Comparison of ENCODE assay signal across 1 cellular context in genomic region chr14:64363265-64363840, GRCh38.
A peak's percentile ranks its signal among the peaks of the same experiment; 100 is the strongest.
TF ChIP-seq lines count a peak whose summit lies in the region.

No MANE protein-coding gene starts in this region.

TF ChIP-seq in K562, 482 proteins besides CTCF, POLR2A, EP300 and RAD21 (continued from another document and continues in another):
- TF ChIP-seq ZNF398 (CRISPR knock-in tag; IDR thresholded peaks at IDR 0.05) (peak; percentile 95), HSF4 (CRISPR knock-in tag; IDR thresholded peaks at IDR 0.05; ENCODE audit: borderline replicate concordance) (peak; percentile 99), KDM2B (CRISPR knock-in tag; IDR thresholded peaks at IDR 0.05) (peak; percentile 97), VEZF1 (CRISPR knock-in tag; IDR thresholded peaks at IDR 0.05) (peak; percentile 80), TCF7L2 (IDR thresholded peaks at IDR 0.05; ENCODE audit: low read depth, low read length) (no peak), ZNF134 (CRISPR knock-in tag; conservative IDR thresholded peaks at IDR 0.05) (peak; percentile 93), KLF6 (CRISPR knock-in tag; IDR thresholded peaks at IDR 0.05; ENCODE audit: borderline replicate concordance) (peak; percentile 100), HDAC6 (IDR thresholded peaks at IDR 0.05; ENCODE audit: low read depth, low read length) (no peak), NFIC (IDR thresholded peaks at IDR 0.05) (peak; percentile 62), ZNF121 (CRISPR knock-in tag; conservative IDR thresholded peaks at IDR 0.05) (no peak), HLTF (IDR thresholded peaks at IDR 0.05) (no peak), SAFB2 (IDR thresholded peaks at IDR 0.05; ENCODE audit: borderline replicate concordance, low read depth, low read length, severe bottlenecking) (no peak), SRSF1 (IDR thresholded peaks at IDR 0.05; ENCODE audit: low read depth, low read length) (no peak), BRCA1 (IDR thresholded peaks at IDR 0.05) (no peak), BRCA1 (CRISPR knock-in tag; IDR thresholded peaks at IDR 0.05) (no peak), EGR1 (conservative IDR thresholded peaks at IDR 0.05) (no peak), THRB (CRISPR knock-in tag; conservative IDR thresholded peaks at IDR 0.05) (peak; percentile 99), BRF1 (IDR thresholded peaks at IDR 0.05; ENCODE audit: borderline replicate concordance, extremely low read depth, insufficient read length) (no peak), MGA (IDR thresholded peaks at IDR 0.05) (no peak), ETV6 (IDR thresholded peaks at IDR 0.05; ENCODE audit: borderline replicate concordance in 1 of 2, low read depth in 2 of 2, low read length in 1 of 2) (no peak), ETV6 (CRISPR knock-in tag; IDR thresholded peaks at IDR 0.05; ENCODE audit: borderline replicate concordance) (no peak), COPS2 (conservative IDR thresholded peaks at IDR 0.05) (no peak), KAT7 (CRISPR knock-in tag; IDR thresholded peaks at IDR 0.05; ENCODE audit: borderline replicate concordance) (no peak), NONO (IDR thresholded peaks at IDR 0.05; ENCODE audit: low read depth in 2 of 2, low read length in 1 of 2) (no peak), RBBP5 (IDR thresholded peaks at IDR 0.05; ENCODE audit: borderline replicate concordance, insufficient read depth, low read length, poor library complexity, severe bottlenecking) (no peak), ZNF586 (CRISPR knock-in tag; conservative IDR thresholded peaks at IDR 0.05) (peak; percentile 98), ERF (CRISPR knock-in tag; IDR thresholded peaks at IDR 0.05) (peak; percentile 100), DPF2 (IDR thresholded peaks at IDR 0.05) (peak; percentile 82), NR1H2 (CRISPR knock-in tag; IDR thresholded peaks at IDR 0.05) (no peak), GTF2E2 (tag; IDR thresholded peaks at IDR 0.05) (peak; percentile 90), MTA1 (IDR thresholded peaks at IDR 0.05; ENCODE audit: borderline replicate concordance) (peak; percentile 75), ZNF143 (CRISPR knock-in tag; IDR thresholded peaks at IDR 0.05) (no peak), EP400 (IDR thresholded peaks at IDR 0.05) (peak; percentile 27; the same call in 1 of the 2 replicates), RBM15 (IDR thresholded peaks at IDR 0.05; ENCODE audit: insufficient read depth, low read length) (no peak), GTF2B (IDR thresholded peaks at IDR 0.05; ENCODE audit: extremely low read depth, insufficient read length) (no peak), TRIM28 (IDR thresholded peaks at IDR 0.05) (no peak), GABPB1 (CRISPR knock-in tag; IDR thresholded peaks at IDR 0.05) (no peak), MYBL2 (IDR thresholded peaks at IDR 0.05; ENCODE audit: low read depth) (no peak), MYBL2 (CRISPR knock-in tag; IDR thresholded peaks at IDR 0.05; ENCODE audit: borderline replicate concordance) (no peak), CEBPZ (IDR thresholded peaks at IDR 0.05; ENCODE audit: borderline replicate concordance, low read depth, low read length) (no peak), ZNF165 (CRISPR knock-in tag; IDR thresholded peaks at IDR 0.05; ENCODE audit: borderline replicate concordance) (peak; percentile 99), SIX5 (IDR thresholded peaks at IDR 0.05; ENCODE audit: borderline replicate concordance in 1 of 2, insufficient read depth in 1 of 2, low read depth in 1 of 2, low read length in 2 of 2) (no peak)
